Comparison of ENCODE assay signal across 38 cellular contexts in genomic region chr3:185129051-185129450, GRCh38. TPM values are rescaled to one million over a fixed set of nuclear protein-coding genes. Genes with fewer than 3 reads are reported as not detected.
"Had no signal": no experiment of that assay in that cellular context is flagged by ENCODE, and none has a peak within 500 bp of the region (broad histone marks: within the 10 kb centered on the region; RNA-seq: fewer than 3 reads in every experiment).

No MANE protein-coding gene starts in this region.

- H3K4me3 ChIP-seq: MG63 had no signal

- H3K9me3 ChIP-seq: MG63 had no signal

- H3K27ac ChIP-seq: KMS-11 had no signal

- DNase-seq: Karpas-422, Kasumi-1, MG63, MM.1S, MV-4-11, NCI-H1048, NCI-H1092, NCI-H1092 treated with DMSO at 0.1 percent for 48 hours, NCI-H1105, NCI-H1105 treated with DMSO at 0.1 percent for 48 hours, NCI-H1417, NCI-H1417 treated with DMSO at 0.1 percent for 48 hours, NCI-H1436, NCI-H1436 treated with DMSO at 0.1 percent for 48 hours, NCI-H146, NCI-H1694, NCI-H1694 treated with DMSO at 0.1 percent for 48 hours, NCI-H187, NCI-H187 treated with DMSO at 0.1 percent for 48 hours, NCI-H1930, NCI-H2029, NCI-H2029 treated with DMSO at 0.1 percent for 48 hours, NCI-H2081, NCI-H2081 treated with DMSO at 0.1 percent for 48 hours, NCI-H2107, NCI-H2171, NCI-H2171 treated with DMSO at 0.1 percent for 48 hours, NCI-H2227 treated with DMSO at 0.1 percent for 48 hours, NCI-H226, NCI-H446, NCI-H446 treated with DMSO at 0.1 percent for 48 hours, NCI-H510A, NCI-H510A treated with DMSO at 0.1 percent for 48 hours, NCI-H524 had no signal

- H3K36me3 ChIP-seq: MG63 had no signal

- H3K9ac ChIP-seq: KMS-11 had no signal

- H3K4me2 ChIP-seq: KMS-11 had no signal

RNA-seq across cellular contexts. Expression of gene C3orf70, which starts 23.8 kb away (rescaled TPM):
- total RNA-seq: M059J, MCF 10A, NCI-H460 had no signal
